Comparison of ENCODE assay signal across 9 cellular contexts in the genomic region with DNA sequence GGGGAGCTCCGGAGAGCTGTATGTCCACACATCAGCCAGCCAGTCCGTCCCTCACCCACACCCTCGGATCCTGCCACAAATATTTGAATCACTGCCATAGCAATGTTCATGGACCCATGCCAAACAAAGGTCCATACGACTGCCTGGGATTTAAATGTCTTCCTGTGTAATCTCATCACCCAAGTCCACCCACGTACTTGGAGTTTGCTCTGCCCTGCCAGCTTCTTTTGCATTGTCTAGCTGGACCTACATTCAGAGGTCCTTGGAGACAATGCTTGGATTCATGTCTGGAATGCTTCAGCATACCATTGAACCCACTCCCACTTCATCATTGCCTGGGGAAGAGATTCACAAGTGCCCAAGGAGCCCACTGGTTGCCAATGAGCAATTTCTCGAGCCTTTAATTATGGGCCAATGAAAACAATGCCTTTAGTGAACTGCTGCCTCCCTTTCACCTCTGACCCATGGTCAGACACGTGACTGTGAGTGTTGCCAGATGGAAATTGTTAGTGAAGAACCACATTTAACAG.
DNase-seq lines count a peak whose midpoint lies in the region; ATAC-seq and TF ChIP-seq lines count a peak whose summit lies in the region.
"Had no signal": no experiment of that assay in that cellular context is flagged by ENCODE, and none has a peak within 500 bp of the region (broad histone marks: within the 10 kb centered on the region; RNA-seq: fewer than 3 reads in every experiment).

No MANE protein-coding gene starts in this region.

- H3K27me3 ChIP-seq in PC-3 (ENCODE audit: low read length) = no peaks in the 10 kb centered on the region
- H3K27me3 ChIP-seq in muscle layer of duodenum (ENCODE audit: low read depth, low read length) = no peaks in the 10 kb centered on the region

- no peaks in the 10 kb centered on the region for H4K20me1 ChIP-seq in PC-3 (ENCODE audit: low read length)

- H3K4me3 ChIP-seq in PC-3 (ENCODE audit: low read length) (0 out of 2 replicates have a peak overlapping the region, but pooled peaks have one; percentile 6), muscle layer of duodenum (ENCODE audit: low read depth in 1 of 2, low read length in 2 of 2) (no peak overlapping the region)

- CTCF ChIA-PET in PC-3 (lab: Charles Lee) = interaction anchor here (0.8 kb wide), 1 partner anchor 92 kb away, joined by 3 read pairs; no protein-coding TSS in a partner anchor

- TF ChIP-seq CTCF in AG09319 (IDR thresholded peaks at IDR 0.05; ENCODE audit: low read depth, low read length) = no peak
- TF ChIP-seq CTCF in PC-3 (conservative IDR thresholded peaks at IDR 0.05; ENCODE audit: low read depth, low read length) = no peak

- ATAC-seq in PC-3 (peak; percentile 88), esophagus mucosa (peak; percentile 55), HG03135 (IDR thresholded peaks at IDR 0.05; ENCODE audit: unreplicated experiment) (no peak), HG03139 (IDR thresholded peaks at IDR 0.05; ENCODE audit: unreplicated experiment) (no peak)
- ATAC-seq in stimulated activated effector memory CD8-positive, alpha-beta T cell treated with anti-CD3 and anti-CD28 coated beads, Interleukin-12 subunit alpha, Interleukin-12 subunit beta, amount 100 ng/mL, for 72 hours = no peak

- no peaks in the 10 kb centered on the region for H3K79me2 ChIP-seq in PC-3 (ENCODE audit: low read length)

- H3K27ac Mint-ChIP-seq in stimulated activated effector memory CD8-positive, alpha-beta T cell treated with anti-CD3 and anti-CD28 coated beads, Interleukin-12 subunit alpha, Interleukin-12 subunit beta, amount 100 ng/mL, for 72 hours = no peak overlapping the region
- H3K27ac Mint-ChIP-seq: CD4-positive, alpha-beta T cell had no signal

- H3K36me3 Mint-ChIP-seq in stimulated activated effector memory CD8-positive, alpha-beta T cell treated with anti-CD3 and anti-CD28 coated beads, Interleukin-12 subunit alpha, Interleukin-12 subunit beta, amount 100 ng/mL, for 72 hours = no peaks in the 10 kb centered on the region

- H3K4me1 Mint-ChIP-seq in stimulated activated effector memory CD8-positive, alpha-beta T cell treated with anti-CD3 and anti-CD28 coated beads, Interleukin-12 subunit alpha, Interleukin-12 subunit beta, amount 100 ng/mL, for 72 hours = no peaks in the 10 kb centered on the region

- H3K4me1 ChIP-seq in PC-3 (ENCODE audit: insufficient read depth, low read length) (peaks cover 45% of the 10 kb centered on the region), muscle layer of duodenum (ENCODE audit: control insufficient read depth in 1 of 2, insufficient read depth in 2 of 2, low read length in 2 of 2) (peaks cover 6 to 20% of the 10 kb centered on the region in 2 donors)

- H2AFZ ChIP-seq in PC-3 (ENCODE audit: low read length) = peak overlapping the region; percentile 23; the same call in 1 of the 2 replicates

- H3K9ac ChIP-seq in PC-3 (ENCODE audit: low read length) = no peak overlapping the region

- intact Hi-C loops in PC-3 (cut with micrococcal nuclease) = loop anchor here (5.0 kb wide), 2 partner anchors 39 to 51 kb away; no protein-coding TSS in a partner anchor

- POLR2A ChIA-PET in PC-3 (lab: Charles Lee; ENCODE audit: unreplicated experiment) = interaction anchor here (1.2 kb wide), 1 partner anchor 92 kb away, joined by 8 read pairs; no protein-coding TSS in a partner anchor

- H3K4me3 Mint-ChIP-seq in stimulated activated effector memory CD8-positive, alpha-beta T cell treated with anti-CD3 and anti-CD28 coated beads, Interleukin-12 subunit alpha, Interleukin-12 subunit beta, amount 100 ng/mL, for 72 hours = no peak overlapping the region
- H3K4me3 Mint-ChIP-seq: CD4-positive, alpha-beta T cell had no signal

- DNase-seq in AG09319 (ENCODE audit: extremely low read depth, low read depth) (peak; percentile 77), PC-3 (peak; percentile 97), NCI-H2227 (lab: John Stamatoyannopoulos, UW; ENCODE audit: unreplicated experiment) (no peak)
- no peak for DNase-seq in stimulated activated effector memory CD8-positive, alpha-beta T cell treated with anti-CD3 and anti-CD28 coated beads, Interleukin-12 subunit alpha, Interleukin-12 subunit beta, amount 100 ng/mL, for 72 hours (ENCODE audit: low spot score in 2 of 2)
- DNase-seq: CD4-positive, alpha-beta T cell had no signal

- H3K27ac ChIP-seq in PC-3 (ENCODE audit: low read length) = peak overlapping the region; percentile 62
- H3K27ac ChIP-seq in muscle layer of duodenum (ENCODE audit: low read length) = peak overlapping the region; percentile 3

- H3K9me2 ChIP-seq in PC-3 (replicated peaks; ENCODE audit: low read length) = no peaks in the 10 kb centered on the region

- no TSS peak for BruUV-seq in PC-3 (replicated peaks; lab: Mats Ljungman, UMichigan)

- no peaks in the 10 kb centered on the region for H3F3A ChIP-seq in PC-3 (ENCODE audit: low read length, unreplicated experiment)

- peak overlapping the region; percentile 51 for H3K4me2 ChIP-seq in PC-3 (ENCODE audit: low read length)

- no peaks in the 10 kb centered on the region for H3K9me3 Mint-ChIP-seq in stimulated activated effector memory CD8-positive, alpha-beta T cell treated with anti-CD3 and anti-CD28 coated beads, Interleukin-12 subunit alpha, Interleukin-12 subunit beta, amount 100 ng/mL, for 72 hours
- H3K9me3 Mint-ChIP-seq: CD4-positive, alpha-beta T cell had no signal

- H3K36me3 ChIP-seq in PC-3 (ENCODE audit: low read depth, low read length) (no peaks in the 10 kb centered on the region), muscle layer of duodenum (ENCODE audit: control insufficient read depth in 1 of 2, insufficient read depth in 2 of 2, low read length in 2 of 2) (no peaks in the 10 kb centered on the region)

- no peaks in the 10 kb centered on the region for H3K9me3 ChIP-seq in PC-3 (ENCODE audit: low read length)
- H3K9me3 ChIP-seq in muscle layer of duodenum (ENCODE audit: control insufficient read depth in 1 of 2, low read length in 2 of 2) = no peaks in the 10 kb centered on the region

Comparison
In these comparisons a context has a peak if more than half of its experiments do, and no peak if none do; other contexts are left out.
1. DNase-seq: peak in AG09319 (single experiment) and PC-3 (single experiment); none in stimulated activated effector memory CD8-positive, alpha-beta T cell treated with anti-CD3 and anti-CD28 coated beads, Interleukin-12 subunit alpha, Interleukin-12 subunit beta, amount 100 ng/mL, for 72 hours (0 of 2) and NCI-H2227 (single experiment).
2. ATAC-seq: peak in PC-3 (single experiment) and esophagus mucosa (single experiment); none in stimulated activated effector memory CD8-positive, alpha-beta T cell treated with anti-CD3 and anti-CD28 coated beads, Interleukin-12 subunit alpha, Interleukin-12 subunit beta, amount 100 ng/mL, for 72 hours (single experiment), HG03135 (single experiment) and HG03139 (single experiment).